9 cellular contexts compared by ENCODE assay signal in genomic region chr4:10106421-10107039, GRCh38. TPM values are rescaled to one million over a fixed set of nuclear protein-coding genes. Genes with fewer than 3 reads are reported as not detected.
DNase-seq lines count a peak whose midpoint lies in the region; ATAC-seq and TF ChIP-seq lines count a peak whose summit lies in the region.
"Had no signal": no experiment of that assay in that cellular context is flagged by ENCODE, and none has a peak within 500 bp of the region (broad histone marks: within the 10 kb centered on the region; RNA-seq: fewer than 3 reads in every experiment).

No MANE protein-coding gene starts in this region.

- H3K4me1 ChIP-seq in ACC112 (ENCODE audit: control insufficient read depth, insufficient read depth, low read length, unreplicated experiment): peaks cover 77% of the 10 kb centered on the region

- peaks cover 93% of the 10 kb centered on the region for H3K79me2 ChIP-seq in ACC112 (ENCODE audit: control insufficient read depth, insufficient read depth, low read length, unreplicated experiment)

- H3K27ac Mint-ChIP-seq in chondrocyte (ENCODE audit: unreplicated experiment): peak overlapping the region; percentile 92

- H3K27me3 ChIP-seq in ACC112 (ENCODE audit: insufficient read depth, low read length): no peaks in the 10 kb centered on the region

- H3K4me3 Mint-ChIP-seq in chondrocyte (ENCODE audit: unreplicated experiment): peak overlapping the region; percentile 53

- peak; percentile 80 to 82 for DNase-seq in activated CD4-positive, alpha-beta T cell treated with anti-CD3 and anti-CD28 coated beads for 4 hours
- DNase-seq in chondrocyte (ENCODE audit: low spot score): no peak
- peak; percentile 47 for DNase-seq in medulla oblongata (ENCODE audit: extremely low spot score)
- peak; percentile 57 to 79 for DNase-seq in stimulated activated CD8-positive, alpha-beta memory T cell treated with anti-CD3 and anti-CD28 coated beads, Interleukin-15, amount 100 ng/mL, for 4 hours (ENCODE audit: low read depth in 2 of 2)
- DNase-seq in GM19238 (ENCODE audit: insufficient read length, low spot score): no peak
- DNase-seq: naive B cell had no signal

- peaks cover 28% of the 10 kb centered on the region for H3K36me3 Mint-ChIP-seq in chondrocyte (ENCODE audit: low read depth)

- H3K27ac ChIP-seq in ACC112 (ENCODE audit: low read depth, low read length): peak overlapping the region; percentile 90

- H3K9me3 Mint-ChIP-seq in chondrocyte (ENCODE audit: low read depth): no peaks in the 10 kb centered on the region
- H3K9me3 Mint-ChIP-seq: naive B cell had no signal

- peak overlapping the region; percentile 67 for H3K4me3 ChIP-seq in ACC112 (ENCODE audit: low read depth, low read length)

- no peak overlapping the region for H2AFZ ChIP-seq in ACC112 (ENCODE audit: low read length, unreplicated experiment)

- no peaks in the 10 kb centered on the region for H3K27me3 Mint-ChIP-seq in chondrocyte (ENCODE audit: low read depth)
- H3K27me3 Mint-ChIP-seq: naive B cell had no signal

- ATAC-seq in HG03469 (IDR thresholded peaks at IDR 0.05; ENCODE audit: unreplicated experiment) (peak; percentile 37), GM19455 (IDR thresholded peaks at IDR 0.05; ENCODE audit: unreplicated experiment) (no peak)

- peaks cover 97% of the 10 kb centered on the region for H3K4me1 Mint-ChIP-seq in chondrocyte (ENCODE audit: low read depth)

- peaks cover 32% of the 10 kb centered on the region for H3K36me3 ChIP-seq in ACC112 (ENCODE audit: insufficient read depth, low read length)

- no peak for TF ChIP-seq CTCF in chondrocyte (IDR thresholded peaks at IDR 0.05)

RNA-seq across cellular contexts. Expression of gene WDR1, which starts 10.1 kb away (rescaled TPM):
- total RNA-seq in chondrocyte: 312 to 483 TPM (median 462 TPM) in 3 replicates

Comparison
In these comparisons a context has a peak if more than half of its experiments do, and no peak if none do; other contexts are left out.
1. DNase-seq: peak in activated CD4-positive, alpha-beta T cell treated with anti-CD3 and anti-CD28 coated beads for 4 hours (2 of 2), medulla oblongata (single experiment) and stimulated activated CD8-positive, alpha-beta memory T cell treated with anti-CD3 and anti-CD28 coated beads, Interleukin-15, amount 100 ng/mL, for 4 hours (2 of 2); none in chondrocyte (single experiment) and GM19238 (single experiment).